Comparison of ENCODE assay signal across 1 cellular context in genomic region chr16:84791088-84791487, GRCh38.
TF ChIP-seq lines count a peak whose summit lies in the region.

No MANE protein-coding gene starts in this region.

TF ChIP-seq in GM23338, 12 proteins besides CTCF, POLR2A, EP300 and RAD21 (continued from another document):
- no peak for TF ChIP-seq ZNF331 (CRISPR knock-in tag; IDR thresholded peaks at IDR 0.05; ENCODE audit: low read depth)
- no peak for TF ChIP-seq ETS1 (IDR thresholded peaks at IDR 0.05)
- TF ChIP-seq REST (IDR thresholded peaks at IDR 0.05; ENCODE audit: unreplicated experiment): no peak
- no peak for TF ChIP-seq ZNF114 (CRISPR knock-in tag; IDR thresholded peaks at IDR 0.05)
